In the genomic region with DNA sequence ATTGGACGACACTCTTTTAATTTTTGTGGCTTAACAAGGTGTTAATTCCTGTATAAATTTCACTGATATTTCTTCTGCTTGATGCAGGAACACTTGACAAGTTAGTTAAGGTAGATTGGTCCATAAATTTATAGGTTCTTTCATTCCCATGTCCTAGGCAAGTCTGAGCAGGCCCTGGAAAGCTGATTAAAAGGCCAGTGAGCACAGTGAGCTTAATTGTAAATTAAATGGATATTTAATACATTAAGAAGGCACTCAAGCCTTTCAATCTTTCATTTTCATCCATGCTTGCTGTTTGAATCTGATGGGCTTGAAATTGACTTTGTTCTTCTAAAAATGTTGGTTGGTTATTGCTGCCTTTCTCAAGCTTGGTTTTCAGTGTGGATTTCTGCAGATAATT, we compare ENCODE assay signal across 7 cellular contexts.
A peak's percentile ranks its signal among the peaks of the same experiment; 100 is the strongest.
DNase-seq lines count a peak whose midpoint lies in the region; TF ChIP-seq lines count a peak whose summit lies in the region.
"Not testable (repeated sequence)": the region's sequence is repeated elsewhere in the genome, so short reads cannot be mapped to it uniquely, and the experiment has no call there.

No MANE protein-coding gene starts in this region.

- CTCF ChIA-PET in CD8-positive, alpha-beta memory T cell (lab: Charles Lee): interaction anchor here (0.7 to 1.6 kb wide), 3 partner anchors 20 to 187 kb away, joined by 3 read pairs; partner anchors contain the start of gene AKAP13
- CTCF ChIA-PET in OCI-LY7 (lab: Charles Lee; ENCODE audit: unreplicated experiment): not testable (repeated sequence)

- H3K79me2 ChIP-seq in OCI-LY7 (ENCODE audit: insufficient read depth, low read depth, low read length): peaks cover 88% of the 10 kb centered on the region

- not testable (repeated sequence) for H3K4me3 Mint-ChIP-seq in CD8-positive, alpha-beta memory T cell; activated T-cell treated with anti-CD3 and anti-CD28 coated beads, Interleukin-2, amount 50 U/mL, for 24 hours; endodermal cell; mesothelial cell of epicardium; progenitor cell of endocrine pancreas (ENCODE audit: low read depth)

- H3K4me3 ChIP-seq in CD8-positive, alpha-beta memory T cell (ENCODE audit: low read length); OCI-LY7 (ENCODE audit: low read depth, low read length, poor library complexity, severe bottlenecking); endodermal cell (ENCODE audit: low read length): not testable (repeated sequence)

- H3K4me1 Mint-ChIP-seq in CD8-positive, alpha-beta memory T cell: peaks cover 49 to 81% (median 80%) of the 10 kb centered on the region in 3 donors
- peaks cover 82% of the 10 kb centered on the region for H3K4me1 Mint-ChIP-seq in activated T-cell treated with anti-CD3 and anti-CD28 coated beads, Interleukin-2, amount 50 U/mL, for 24 hours (ENCODE audit: low read depth)
- H3K4me1 Mint-ChIP-seq in endodermal cell: peaks cover 58% of the 10 kb centered on the region
- peaks cover 36% of the 10 kb centered on the region for H3K4me1 Mint-ChIP-seq in mesothelial cell of epicardium
- peaks cover 32% of the 10 kb centered on the region for H3K4me1 Mint-ChIP-seq in progenitor cell of endocrine pancreas (ENCODE audit: low read depth)

- WGBS in endodermal cell (ENCODE audit: insufficient coverage in 1 of 2, insufficient read length in 1 of 2), 2 experiments: 100% methylated on average over 1 of the region's 1 CpG; no CpG with 5 or more reads in 1 of the 2 experiments

- not testable (repeated sequence) for H3K36me3 ChIP-seq in CD8-positive, alpha-beta memory T cell (ENCODE audit: insufficient read depth, low read length)
- peaks cover 21% of the 10 kb centered on the region for H3K36me3 ChIP-seq in OCI-LY7 (ENCODE audit: insufficient read depth, low read length)
- H3K36me3 ChIP-seq in endodermal cell (ENCODE audit: control insufficient read depth, insufficient read depth, low read length): peaks cover 29% of the 10 kb centered on the region

- H3K27ac ChIP-seq in CD8-positive, alpha-beta memory T cell (ENCODE audit: low read depth, low read length); endodermal cell (ENCODE audit: low read depth, low read length): not testable (repeated sequence)
- H3K27ac ChIP-seq in OCI-LY7 (ENCODE audit: low read depth, low read length, poor library complexity, severe bottlenecking): peak overlapping the region; percentile 36

- not testable (repeated sequence) for H3K27me3 Mint-ChIP-seq in CD8-positive, alpha-beta memory T cell; activated T-cell treated with anti-CD3 and anti-CD28 coated beads, Interleukin-2, amount 50 U/mL, for 24 hours; endodermal cell (ENCODE audit: insufficient read depth); mesothelial cell of epicardium (ENCODE audit: low read depth); progenitor cell of endocrine pancreas

- H3K9ac ChIP-seq in endodermal cell (ENCODE audit: extremely low read depth, low read length, poor library complexity, severe bottlenecking): not testable (repeated sequence)

- H2AFZ ChIP-seq in OCI-LY7 (ENCODE audit: low read length): not testable (repeated sequence)

- H3K36me3 Mint-ChIP-seq in CD8-positive, alpha-beta memory T cell: peaks cover 0 to 18% (median 2%) of the 10 kb centered on the region in 3 donors
- H3K36me3 Mint-ChIP-seq in activated T-cell treated with anti-CD3 and anti-CD28 coated beads, Interleukin-2, amount 50 U/mL, for 24 hours (ENCODE audit: low read depth): peaks cover 18% of the 10 kb centered on the region
- peaks cover 14% of the 10 kb centered on the region for H3K36me3 Mint-ChIP-seq in endodermal cell (ENCODE audit: low read depth)
- not testable (repeated sequence) for H3K36me3 Mint-ChIP-seq in mesothelial cell of epicardium; progenitor cell of endocrine pancreas (ENCODE audit: insufficient read depth)

- not testable (repeated sequence) for H3K4me2 ChIP-seq in OCI-LY7 (ENCODE audit: low read length)

- TF ChIP-seq CTCF in OCI-LY7 (conservative IDR thresholded peaks at IDR 0.05; ENCODE audit: low read length); endodermal cell (conservative IDR thresholded peaks at IDR 0.05); mesothelial cell of epicardium (IDR thresholded peaks at IDR 0.05; ENCODE audit: unreplicated experiment); progenitor cell of endocrine pancreas (IDR thresholded peaks at IDR 0.05; ENCODE audit: unreplicated experiment): not testable (repeated sequence)

- BruUV-seq in OCI-LY7 (replicated peaks; lab: Mats Ljungman, UMichigan): not testable (repeated sequence)

- not testable (repeated sequence) for DNase-seq in CD8-positive, alpha-beta memory T cell; OCI-LY7 (ENCODE audit: low spot score); activated T-cell treated with anti-CD3 and anti-CD28 coated beads, Interleukin-2, amount 50 U/mL, for 24 hours; endodermal cell; mesothelial cell of epicardium (ENCODE audit: low spot score in 2 of 2, unreplicated experiment in 2 of 2); progenitor cell of endocrine pancreas (ENCODE audit: low spot score, unreplicated experiment)
- DNase-seq in NCI-H1417 (lab: John Stamatoyannopoulos, UW): peak in 2 of 3 experiments; percentile 58 to 88

- intact Hi-C loops in OCI-LY7 (cut with micrococcal nuclease; ENCODE audit: unreplicated experiment): loop anchor here (5.0 kb wide), 2 partner anchors 187 to 223 kb away; no protein-coding TSS in a partner anchor

- H3K9me3 ChIP-seq in CD8-positive, alpha-beta memory T cell (ENCODE audit: low read length); OCI-LY7 (ENCODE audit: low read length); endodermal cell (ENCODE audit: control insufficient read depth, low read length): not testable (repeated sequence)

- H3K9me3 Mint-ChIP-seq in CD8-positive, alpha-beta memory T cell; activated T-cell treated with anti-CD3 and anti-CD28 coated beads, Interleukin-2, amount 50 U/mL, for 24 hours; endodermal cell; mesothelial cell of epicardium; progenitor cell of endocrine pancreas (ENCODE audit: low read depth): not testable (repeated sequence)

- peaks cover 21% of the 10 kb centered on the region for H3K4me1 ChIP-seq in CD8-positive, alpha-beta memory T cell (ENCODE audit: insufficient read depth, low read length)
- peaks cover 80% of the 10 kb centered on the region for H3K4me1 ChIP-seq in OCI-LY7 (ENCODE audit: insufficient read depth, low read length, poor library complexity, severe bottlenecking)
- H3K4me1 ChIP-seq in endodermal cell (ENCODE audit: control insufficient read depth, insufficient read depth, low read length): peaks cover 25% of the 10 kb centered on the region

- POLR2A ChIA-PET in CD8-positive, alpha-beta memory T cell (lab: Charles Lee): not testable (repeated sequence)
- POLR2A ChIA-PET in OCI-LY7 (lab: Charles Lee): interaction anchor here (1.6 kb wide), 1 partner anchor 8 kb away, joined by 4 read pairs; no protein-coding TSS in a partner anchor

- H3K27me3 ChIP-seq in CD8-positive, alpha-beta memory T cell (ENCODE audit: insufficient read depth, low read length, poor library complexity, severe bottlenecking); endodermal cell (ENCODE audit: control insufficient read depth, insufficient read depth, low read length, poor library complexity, severe bottlenecking): not testable (repeated sequence)

- H4K20me1 ChIP-seq in OCI-LY7 (ENCODE audit: insufficient read depth, low read length): not testable (repeated sequence)

- H3K27ac Mint-ChIP-seq in CD8-positive, alpha-beta memory T cell: peak overlapping the region; percentile 26 to 84 (median 74)
- peak overlapping the region; percentile 23 for H3K27ac Mint-ChIP-seq in activated T-cell treated with anti-CD3 and anti-CD28 coated beads, Interleukin-2, amount 50 U/mL, for 24 hours
- H3K27ac Mint-ChIP-seq in endodermal cell: peak overlapping the region; percentile 87
- H3K27ac Mint-ChIP-seq in mesothelial cell of epicardium: peak overlapping the region; percentile 49
- peak overlapping the region; percentile 75 for H3K27ac Mint-ChIP-seq in progenitor cell of endocrine pancreas

- not testable (repeated sequence) for H3K9me2 ChIP-seq in OCI-LY7 (ENCODE audit: insufficient read depth, low read length)

Comparison
In these comparisons a context has a peak if more than half of its experiments do, and no peak if none do; other contexts are left out.
1. H3K27ac Mint-ChIP-seq: peak in every context shown above with its lines; median percentile 87 in endodermal cell; 75 in progenitor cell of endocrine pancreas; 74 in CD8-positive, alpha-beta memory T cell; 49 in mesothelial cell of epicardium; 23 in activated T-cell treated with anti-CD3 and anti-CD28 coated beads, Interleukin-2, amount 50 U/mL, for 24 hours.